Comparison of ENCODE assay signal across 13 cellular contexts in genomic region chr14:75232597-75232996, GRCh38.
DNase-seq lines count a peak whose midpoint lies in the region; ATAC-seq and TF ChIP-seq lines count a peak whose summit lies in the region.
"Had no signal": no experiment of that assay in that cellular context is flagged by ENCODE, and none has a peak within 500 bp of the region (broad histone marks: within the 10 kb centered on the region; RNA-seq: fewer than 3 reads in every experiment).

No MANE protein-coding gene starts in this region.

- peak overlapping the region; percentile 85 for H3K27ac Mint-ChIP-seq in central memory CD8-positive, alpha-beta T cell (ENCODE audit: low read depth)

- ATAC-seq in central memory CD8-positive, alpha-beta T cell (replicated peaks; ENCODE audit: extremely low read depth, poor library complexity, severe bottlenecking): peak; percentile 87
- no peak for ATAC-seq in HG02970 (IDR thresholded peaks at IDR 0.05; ENCODE audit: low FRiP score, unreplicated experiment)

- no peak for TF ChIP-seq CTCF in GM12865 (IDR thresholded peaks at IDR 0.05; ENCODE audit: insufficient read depth, low read depth, low read length, missing control alignments)
- TF ChIP-seq CTCF in foreskin fibroblast (IDR thresholded peaks at IDR 0.05; ENCODE audit: low read depth, low read length): no peak

- peaks cover 57% of the 10 kb centered on the region for H3K4me1 Mint-ChIP-seq in central memory CD8-positive, alpha-beta T cell

- peaks cover 9% of the 10 kb centered on the region for H3K36me3 Mint-ChIP-seq in central memory CD8-positive, alpha-beta T cell (ENCODE audit: insufficient read depth)

- H3K9me3 Mint-ChIP-seq in central memory CD8-positive, alpha-beta T cell: no peaks in the 10 kb centered on the region

- H3K27me3 Mint-ChIP-seq in central memory CD8-positive, alpha-beta T cell: no peaks in the 10 kb centered on the region

- H3K4me3 ChIP-seq in GM12865 (ENCODE audit: low read depth, low read length) (no peak overlapping the region), foreskin fibroblast (ENCODE audit: low read depth in 1 of 2, low read length in 2 of 2) (no peak overlapping the region)

- DNase-seq in DMS79 treated with DMSO at 0.1 percent for 48 hours (lab: John Stamatoyannopoulos, UW) (peak; percentile 38), DMS79 (lab: John Stamatoyannopoulos, UW) (no peak), GM12865 (ENCODE audit: low read depth) (peak; percentile 44), T-helper 22 cell (ENCODE audit: low read depth) (peak; percentile 44), foreskin fibroblast (no peak), SKM-1 treated with dmso at 0.1 percent for 144 hours (lab: John Stamatoyannopoulos, UW; ENCODE audit: unreplicated experiment) (no peak)
- DNase-seq in central memory CD8-positive, alpha-beta T cell (ENCODE audit: low spot score in 2 of 2): peak in 1 of 2 donors; percentile 68
- DNase-seq: Caco-2, midbrain, NCI-H2171, substantia nigra, T1000 had no signal

- H3K4me3 Mint-ChIP-seq in central memory CD8-positive, alpha-beta T cell: no peak overlapping the region

Comparison
In these comparisons a context has a peak if more than half of its experiments do, and no peak if none do; other contexts are left out.
1. DNase-seq: peak in DMS79 treated with DMSO at 0.1 percent for 48 hours (single experiment), GM12865 (single experiment) and T-helper 22 cell (single experiment); none in DMS79 (single experiment), foreskin fibroblast (0 of 2) and SKM-1 treated with dmso at 0.1 percent for 144 hours (single experiment).